Comparison of ENCODE assay signal across 20 cellular contexts in genomic region chr2:113133696-113134558, GRCh38. TPM values are rescaled to one million over a fixed set of nuclear protein-coding genes. Genes with fewer than 3 reads are reported as not detected.
DNase-seq lines count a peak whose midpoint lies in the region; ATAC-seq and FAIRE-seq lines count a peak whose summit lies in the region.
"Had no signal": no experiment of that assay in that cellular context is flagged by ENCODE, and none has a peak within 500 bp of the region (broad histone marks: within the 10 kb centered on the region; RNA-seq: fewer than 3 reads in every experiment).

No MANE protein-coding gene starts in this region.

- no peaks in the 10 kb centered on the region for H3K27me3 Mint-ChIP-seq in activated CD8-positive, alpha-beta T cell treated with anti-CD3 and anti-CD28 coated beads, Interleukin-2, amount 10 ng/mL, durations not matched to agents 7 days and 5 days (ENCODE audit: low read depth)
- H3K27me3 Mint-ChIP-seq: activated naive CD4-positive, alpha-beta T cell treated with anti-CD3 and anti-CD28 coated beads, Interleukin-2, amount 50 U/mL, for 24 hours had no signal

- H3K4me3 Mint-ChIP-seq in activated CD8-positive, alpha-beta T cell treated with anti-CD3 and anti-CD28 coated beads, Interleukin-2, amount 10 ng/mL, durations not matched to agents 7 days and 5 days, result no peak overlapping the region
- H3K4me3 Mint-ChIP-seq: activated naive CD4-positive, alpha-beta T cell treated with anti-CD3 and anti-CD28 coated beads, Interleukin-2, amount 50 U/mL, for 24 hours had no signal

- peak; percentile 43 for ATAC-seq in activated CD8-positive, alpha-beta T cell treated with anti-CD3 and anti-CD28 coated beads, Interleukin-2, amount 10 ng/mL, durations not matched to agents 7 days and 5 days
- ATAC-seq in HG03108 (IDR thresholded peaks at IDR 0.05; ENCODE audit: unreplicated experiment), result no peak

- DNase-seq in A172 (ENCODE audit: low spot score) (peak; percentile 42), Daoy (ENCODE audit: low read depth) (peak; percentile 15), kidney tubule cell (ENCODE audit: low spot score) (peak; percentile 80), GM19239 (ENCODE audit: insufficient read length, low spot score) (no peak), urothelium cell line (ENCODE audit: low spot score) (no peak)
- peak; percentile 47 for DNase-seq in activated CD8-positive, alpha-beta T cell treated with anti-CD3 and anti-CD28 coated beads, Interleukin-2, amount 10 ng/mL, durations not matched to agents 7 days and 5 days
- DNase-seq: BE2C; brain microvascular endothelial cell; GF-D8; hippocampal formation; NCI-H1694; ovary; SJCRH30; stimulated activated CD4-positive, alpha-beta T cell treated with anti-CD3 and anti-CD28 coated beads, Interleukin-4, amount 100 ng/mL, for 4 hours; T-helper 9 cell had no signal

- no peaks in the 10 kb centered on the region for H3K36me3 Mint-ChIP-seq in activated CD8-positive, alpha-beta T cell treated with anti-CD3 and anti-CD28 coated beads, Interleukin-2, amount 10 ng/mL, durations not matched to agents 7 days and 5 days (ENCODE audit: low read depth)
- H3K36me3 Mint-ChIP-seq: activated naive CD4-positive, alpha-beta T cell treated with anti-CD3 and anti-CD28 coated beads, Interleukin-2, amount 50 U/mL, for 24 hours had no signal

- FAIRE-seq in GM19239 (lab: Jason Lieb, UNC) (no peak), urothelium cell line (lab: Jason Lieb, UNC) (no peak)
- FAIRE-seq: HTR-8/SVneo had no signal

- H3K9me3 Mint-ChIP-seq in activated CD8-positive, alpha-beta T cell treated with anti-CD3 and anti-CD28 coated beads, Interleukin-2, amount 10 ng/mL, durations not matched to agents 7 days and 5 days (ENCODE audit: insufficient read depth), result no peaks in the 10 kb centered on the region
- H3K9me3 Mint-ChIP-seq: activated naive CD4-positive, alpha-beta T cell treated with anti-CD3 and anti-CD28 coated beads, Interleukin-2, amount 50 U/mL, for 24 hours had no signal

- CTCF ChIA-PET in activated CD8-positive, alpha-beta T cell treated with anti-CD3 and anti-CD28 coated beads, Interleukin-2, amount 10 ng/mL, durations not matched to agents 7 days and 5 days (lab: Charles Lee), result interaction anchor here (1.0 to 10.5 kb wide), 10 partner anchors 10 to 236 kb away, joined by 3 to 370 read pairs (median 4); partner anchors contain the start of gene PSD4

- POLR2A ChIA-PET in activated CD8-positive, alpha-beta T cell treated with anti-CD3 and anti-CD28 coated beads, Interleukin-2, amount 10 ng/mL, durations not matched to agents 7 days and 5 days (lab: Charles Lee), result interaction anchor here (1.2 kb wide), 1 partner anchor 41 kb away, joined by 3 read pairs; no protein-coding TSS in a partner anchor

- H3K27ac Mint-ChIP-seq in activated CD8-positive, alpha-beta T cell treated with anti-CD3 and anti-CD28 coated beads, Interleukin-2, amount 10 ng/mL, durations not matched to agents 7 days and 5 days, result no peak overlapping the region
- H3K27ac Mint-ChIP-seq: activated naive CD4-positive, alpha-beta T cell treated with anti-CD3 and anti-CD28 coated beads, Interleukin-2, amount 50 U/mL, for 24 hours had no signal

- H3K4me1 Mint-ChIP-seq in activated CD8-positive, alpha-beta T cell treated with anti-CD3 and anti-CD28 coated beads, Interleukin-2, amount 10 ng/mL, durations not matched to agents 7 days and 5 days (ENCODE audit: low read depth), result peaks cover 30% of the 10 kb centered on the region

RNA-seq across cellular contexts. Expression of gene IL1RN, which starts 6.5 kb away (rescaled TPM):
- total RNA-seq in A172 (2014; rRNA removed; shearing (Covaris generic)), result 0.41 TPM in 1 of 2 replicates, not detected in the other
- not detected in 2 replicates for total RNA-seq in Daoy (2014; rRNA removed; shearing (Covaris generic))
- total RNA-seq in activated CD8-positive, alpha-beta T cell treated with anti-CD3 and anti-CD28 coated beads, Interleukin-2, amount 10 ng/mL, durations not matched to agents 7 days and 5 days, result under 1 TPM in 1 of 2 experiments, not detected in 1; 0.31 TPM
- total RNA-seq: NCI-H460, SJCRH30, skeletal muscle tissue had no signal

RNA-seq across cellular contexts. Expression of gene PSD4, which starts 39.8 kb away (rescaled TPM):
- total RNA-seq in A172 (2014; rRNA removed; shearing (Covaris generic)), result 10.0 and 10.2 TPM in 2 replicates
- 7.5 and 13.3 TPM in 2 replicates for total RNA-seq in Daoy (2014; rRNA removed; shearing (Covaris generic))
- 100 to 1,000 TPM; 394 to 404 TPM for total RNA-seq in activated CD8-positive, alpha-beta T cell treated with anti-CD3 and anti-CD28 coated beads, Interleukin-2, amount 10 ng/mL, durations not matched to agents 7 days and 5 days

Comparison
In these comparisons a context has a peak if more than half of its experiments do, and no peak if none do; other contexts are left out.
1. DNase-seq: peak in A172 (single experiment), Daoy (single experiment), activated CD8-positive, alpha-beta T cell treated with anti-CD3 and anti-CD28 coated beads, Interleukin-2, amount 10 ng/mL, durations not matched to agents 7 days and 5 days (single experiment) and kidney tubule cell (single experiment); none in GM19239 (single experiment) and urothelium cell line (single experiment).
2. RNA of gene PSD4, which starts 39.8 kb away (total RNA-seq): 394 to 404 TPM in activated CD8-positive, alpha-beta T cell treated with anti-CD3 and anti-CD28 coated beads, Interleukin-2, amount 10 ng/mL, durations not matched to agents 7 days and 5 days; 10.0 to 10.2 TPM in A172 and 7.5 to 13.3 TPM in Daoy; every median in the first group is over 10 times any median in the second.